Comparison of ENCODE assay signal across 1 cellular context in the genomic region with DNA sequence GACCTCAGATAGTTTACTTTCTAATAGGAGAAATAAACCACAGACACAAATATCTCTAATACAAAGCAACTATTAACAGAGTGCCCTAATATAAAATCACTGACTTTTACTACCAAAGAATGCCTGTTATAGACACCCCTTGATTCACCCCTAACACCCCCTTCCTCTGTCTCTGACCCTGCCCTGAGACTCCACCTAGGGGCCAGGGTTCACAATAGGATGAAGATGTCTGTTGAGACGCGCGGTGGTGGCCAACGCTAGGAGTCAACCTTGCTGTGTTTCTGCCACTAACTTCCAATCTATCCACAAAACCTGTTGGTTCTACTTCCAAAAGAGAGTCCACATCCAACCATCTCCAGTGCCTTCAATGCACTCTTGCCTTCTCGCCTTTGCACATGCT.
TF ChIP-seq lines count a peak whose summit lies in the region.

No MANE protein-coding gene starts in this region.

TF ChIP-seq in H1, 55 proteins besides CTCF, POLR2A, EP300 and RAD21:
- no peak for TF ChIP-seq RNF2 (IDR thresholded peaks at IDR 0.05; ENCODE audit: borderline replicate concordance, low read depth, low read length, missing control alignments, poor library complexity, severe bottlenecking)
- TF ChIP-seq EZH2 (IDR thresholded peaks at IDR 0.05; ENCODE audit: low read depth, low read length, severe bottlenecking) = no peak
- no peak for TF ChIP-seq EGR1 (IDR thresholded peaks at IDR 0.05; ENCODE audit: borderline replicate concordance, low read depth, low read length)
- TF ChIP-seq YY1 (IDR thresholded peaks at IDR 0.05; ENCODE audit: low read depth, low read length) = no peak
- TF ChIP-seq, protein P1, sequence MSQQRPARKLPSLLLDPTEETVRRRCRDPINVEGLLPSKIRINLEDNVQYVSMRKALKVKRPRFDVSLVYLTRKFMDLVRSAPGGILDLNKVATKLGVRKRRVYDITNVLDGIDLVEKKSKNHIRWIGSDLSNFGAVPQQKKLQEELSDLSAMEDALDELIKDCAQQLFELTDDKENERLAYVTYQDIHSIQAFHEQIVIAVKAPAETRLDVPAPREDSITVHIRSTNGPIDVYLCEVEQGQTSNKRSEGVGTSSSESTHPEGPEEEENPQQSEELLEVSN (IDR thresholded peaks at IDR 0.05) = no peak
- no peak for TF ChIP-seq SAP30 (IDR thresholded peaks at IDR 0.05; ENCODE audit: insufficient read depth, insufficient replicate concordance, low read length)
